In the genomic region with DNA sequence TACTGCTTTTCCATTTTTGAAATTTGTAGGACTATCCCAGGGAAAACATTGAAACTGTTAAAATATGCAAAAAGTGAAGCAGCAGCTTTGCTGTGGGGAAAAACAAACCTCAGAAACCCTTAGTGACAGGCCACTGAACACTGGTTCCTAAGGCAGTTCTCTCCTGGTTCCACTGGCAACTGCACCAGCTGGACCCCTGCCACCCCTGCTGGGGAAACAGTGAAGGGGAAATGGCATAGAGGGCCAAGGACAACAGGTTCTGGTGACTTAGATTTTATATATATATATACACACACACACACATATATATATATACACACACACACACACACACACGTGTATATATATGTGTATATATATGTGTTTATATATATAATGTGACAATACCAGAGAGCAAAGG, we compare ENCODE assay signal across 1 cellular context.
TF ChIP-seq lines count a peak whose summit lies in the region.

No MANE protein-coding gene starts in this region.

TF ChIP-seq in HCT116, 20 proteins besides CTCF, POLR2A, EP300 and RAD21 (continued from another document):
- TF ChIP-seq SP1 (IDR thresholded peaks at IDR 0.05; ENCODE audit: low read depth) (no peak), EZH2 (IDR thresholded peaks at IDR 0.05) (no peak), JUND (IDR thresholded peaks at IDR 0.05) (no peak), CBX3 (IDR thresholded peaks at IDR 0.05; ENCODE audit: low read depth) (no peak), POLR2AphosphoS5 (IDR thresholded peaks at IDR 0.05; ENCODE audit: low read depth, low read length) (no peak)
